In genomic region chr22:19149047-19149883, GRCh38 we compare ENCODE assay signal across 1 cellular context.
TF ChIP-seq lines count a peak whose summit lies in the region.

No MANE protein-coding gene starts in this region.

TF ChIP-seq in K562, 482 proteins besides CTCF, POLR2A, EP300 and RAD21:
- TF ChIP-seq ZNF707 (CRISPR knock-in tag; conservative IDR thresholded peaks at IDR 0.05) (no peak), ZNF274 (IDR thresholded peaks at IDR 0.05; ENCODE audit: borderline replicate concordance, low read depth, low read length) (no peak), FIP1L1 (IDR thresholded peaks at IDR 0.05; ENCODE audit: low read depth, low read length, poor library complexity, severe bottlenecking) (peak; percentile 39), LARP7 (IDR thresholded peaks at IDR 0.05) (no peak), RBM14 (IDR thresholded peaks at IDR 0.05; ENCODE audit: borderline replicate concordance, insufficient read depth, low read depth, low read length) (0 out of 2 replicates have a peak, but pooled peaks have one; percentile 29), THAP12 (CRISPR knock-in tag; IDR thresholded peaks at IDR 0.05) (peak; percentile 72), ZBTB9 (CRISPR knock-in tag; IDR thresholded peaks at IDR 0.05) (no peak), HDAC6 (IDR thresholded peaks at IDR 0.05; ENCODE audit: low read depth, low read length) (0 out of 2 replicates have a peak, but pooled peaks have one; percentile 3), THAP7 (CRISPR knock-in tag; IDR thresholded peaks at IDR 0.05) (0 out of 2 replicates have a peak, but pooled peaks have one; percentile 56), NELFE (IDR thresholded peaks at IDR 0.05; ENCODE audit: insufficient read depth, insufficient read length) (no peak), TRIM25 (IDR thresholded peaks at IDR 0.05; ENCODE audit: borderline replicate concordance) (no peak), ZNF3 (CRISPR knock-in tag; IDR thresholded peaks at IDR 0.05) (no peak), SRSF3 (IDR thresholded peaks at IDR 0.05; ENCODE audit: insufficient read depth, low read length) (0 out of 2 replicates have a peak, but pooled peaks have one; percentile 30), ZBTB33 (CRISPR knock-in tag; IDR thresholded peaks at IDR 0.05) (no peak), E2F6 (IDR thresholded peaks at IDR 0.05; ENCODE audit: borderline replicate concordance in 1 of 2, extremely low read depth in 1 of 2, insufficient read depth in 1 of 2, insufficient read length in 1 of 2, low read depth in 1 of 2, low read length in 1 of 2, poor library complexity in 1 of 2, severe bottlenecking in 1 of 2) (peak in 1 of 2 experiments; percentile 8)
TF ChIP-seq in K562: peak in this region for 7.
